ENCODE assay signal across 8 cellular contexts in genomic region chr19:38402967-38403674, GRCh38. TPM values are rescaled to one million over a fixed set of nuclear protein-coding genes. Genes with fewer than 3 reads are reported as not detected.
DNase-seq lines count a peak whose midpoint lies in the region; ATAC-seq and TF ChIP-seq lines count a peak whose summit lies in the region.

TSS of gene FAM98C (plus strand) at chr19:38403093. CDS start at chr19:38403154, 61 bp downstream.

- intact Hi-C loops in dendritic cell treated with granulocyte-macrophage colony-stimulating factor and Interleukin-4, amounts not matched to agents 40 ng/mL and 50 ng/mL, for 4 days (cut with micrococcal nuclease): loop anchor here (1.0 to 5.0 kb wide), 7 partner anchors 39 to 529 kb away; partner anchors contain the start of genes MRPS12 and SARS2

- H3K27me3 ChIP-seq in liver (ENCODE audit: control insufficient read depth in 4 of 4, insufficient read depth in 4 of 4, low read length in 3 of 4): no peaks in the 10 kb centered on the region

- peak; percentile 80 to 86 for TF ChIP-seq RAD21 in liver (IDR thresholded peaks at IDR 0.05)

- peak; percentile 98 for TF ChIP-seq CTCF in C4-2B (conservative IDR thresholded peaks at IDR 0.05)
- TF ChIP-seq CTCF in liver (IDR thresholded peaks at IDR 0.05; ENCODE audit: low read depth, low read length, missing input control): peak; percentile 94

- H3K36me3 Mint-ChIP-seq in dendritic cell treated with granulocyte-macrophage colony-stimulating factor and Interleukin-4, amounts not matched to agents 40 ng/mL and 50 ng/mL, for 4 days (ENCODE audit: low read depth): peaks cover 47% of the 10 kb centered on the region

- H3K4me3 Mint-ChIP-seq in dendritic cell treated with granulocyte-macrophage colony-stimulating factor and Interleukin-4, amounts not matched to agents 40 ng/mL and 50 ng/mL, for 4 days: peak within 1 kb of the TSS; percentile 84

- peak within 1 kb of the TSS; percentile 76 to 81 for H3K9ac ChIP-seq in liver (ENCODE audit: low read depth in 1 of 2, low read length in 2 of 2)

- H3K4me1 ChIP-seq in liver (ENCODE audit: control insufficient read depth in 4 of 4, insufficient read depth in 4 of 4, low read length in 3 of 4): peaks cover 0 to 7% (median 3%) of the 10 kb centered on the region in 4 donors

- peaks cover 24% of the 10 kb centered on the region for H3K4me1 Mint-ChIP-seq in dendritic cell treated with granulocyte-macrophage colony-stimulating factor and Interleukin-4, amounts not matched to agents 40 ng/mL and 50 ng/mL, for 4 days (ENCODE audit: low read depth)

- H3K36me3 ChIP-seq in liver (ENCODE audit: control insufficient read depth in 4 of 4, insufficient read depth in 3 of 4, low read depth in 1 of 4, low read length in 3 of 4): peaks cover 0 to 6% (median 2%) of the 10 kb centered on the region in 4 donors

- peak within 1 kb of the TSS; percentile 87 for H3K27ac Mint-ChIP-seq in dendritic cell treated with granulocyte-macrophage colony-stimulating factor and Interleukin-4, amounts not matched to agents 40 ng/mL and 50 ng/mL, for 4 days

- H3K9me3 Mint-ChIP-seq in dendritic cell treated with granulocyte-macrophage colony-stimulating factor and Interleukin-4, amounts not matched to agents 40 ng/mL and 50 ng/mL, for 4 days: no peaks in the 10 kb centered on the region

- peak; percentile 98 for DNase-seq in NCI-H69 (lab: John Stamatoyannopoulos, UW)
- peak; percentile 97 for DNase-seq in activated CD4-positive, alpha-beta T cell treated with anti-CD3 and anti-CD28 coated beads, Interleukin-2, amount 50 U/mL, for 1 hour
- peak; percentile 96 for DNase-seq in stimulated activated CD4-positive, alpha-beta T cell treated with anti-CD3 and anti-CD28 coated beads, Interleukin-4, amount 100 ng/mL, for 24 hours

- peaks cover 25% of the 10 kb centered on the region for H3K27me3 Mint-ChIP-seq in dendritic cell treated with granulocyte-macrophage colony-stimulating factor and Interleukin-4, amounts not matched to agents 40 ng/mL and 50 ng/mL, for 4 days

- no peaks in the 10 kb centered on the region for H3K9me3 ChIP-seq in liver (ENCODE audit: control insufficient read depth in 4 of 4, low read length in 3 of 4)

- peak within 1 kb of the TSS; percentile 90 for H3K27ac ChIP-seq in C4-2B
- H3K27ac ChIP-seq in liver (ENCODE audit: low read depth in 1 of 2, low read length in 2 of 2): peak within 1 kb of the TSS; percentile 52 to 67

- peak within 1 kb of the TSS; percentile 49 to 95 (median 78) for H3K4me3 ChIP-seq in liver (ENCODE audit: low read depth in 1 of 3, low read length in 3 of 3)

- WGBS in liver: under 1% methylated on average over 82 of the region's 82 CpGs

- ATAC-seq in GM19351 (IDR thresholded peaks at IDR 0.05; ENCODE audit: unreplicated experiment) (peak; percentile 94), HG03521 (IDR thresholded peaks at IDR 0.05; ENCODE audit: unreplicated experiment) (peak; percentile 93)

TF ChIP-seq in liver, 16 proteins besides CTCF, POLR2A, EP300 and RAD21:
- TF ChIP-seq SP1 (IDR thresholded peaks at IDR 0.05) (peak; percentile 67), GABPA (IDR thresholded peaks at IDR 0.05 in 1 of 2, conservative IDR thresholded peaks at IDR 0.05 in 1 of 2) (peak in 1 of 2 donors; percentile 41), HNF4G (IDR thresholded peaks at IDR 0.05) (no peak)

RNA-seq across cellular contexts. Expression of gene FAM98C, which starts in this region (rescaled TPM):
- total RNA-seq in liver: 1 to 10 TPM; 4.2 to 7.1 TPM
- 1 to 10 TPM; 5.3 to 8.5 TPM for polyA plus RNA-seq in liver

Comparison
In these comparisons a context has a peak if more than half of its experiments do, and no peak if none do; other contexts are left out.
1. Peak in every context shown above with its lines: DNase-seq, ATAC-seq, H3K4me3 ChIP-seq and H3K27ac ChIP-seq.